ENCODE assay signal across 23 cellular contexts in the genomic region with DNA sequence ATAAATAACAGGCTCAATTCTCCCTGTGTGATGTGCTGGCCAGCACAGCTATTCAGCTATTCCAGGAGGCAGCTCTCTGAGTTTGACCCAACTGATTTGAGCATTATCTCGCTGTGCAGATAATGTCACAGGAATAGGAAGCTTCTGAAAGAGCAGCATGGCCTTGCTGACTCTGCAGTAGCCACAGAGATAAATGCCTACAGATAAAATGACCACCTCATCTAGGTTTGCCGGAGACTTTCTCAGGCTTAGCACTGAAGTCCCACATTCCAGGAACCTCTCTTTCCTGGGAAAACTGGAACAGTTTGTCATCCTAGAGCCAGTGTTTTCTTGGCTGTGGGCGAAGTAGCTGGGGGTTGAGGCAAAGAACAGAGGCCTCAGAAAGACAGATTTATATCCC.
A peak's percentile ranks its signal among the peaks of the same experiment; 100 is the strongest.
DNase-seq lines count a peak whose midpoint lies in the region; ATAC-seq and TF ChIP-seq lines count a peak whose summit lies in the region.
"Had no signal": no experiment of that assay in that cellular context is flagged by ENCODE, and none has a peak within 500 bp of the region (broad histone marks: within the 10 kb centered on the region; RNA-seq: fewer than 3 reads in every experiment).

No MANE protein-coding gene starts in this region.

- H3K4me1 ChIP-seq in GM23338 (ENCODE audit: insufficient read depth): 0 out of 2 replicates have a peak, but pooled peaks cover 3% of the 10 kb centered on the region
- H3K4me1 ChIP-seq: gastroesophageal sphincter had no signal

- no peaks in the 10 kb centered on the region for H3K79me2 ChIP-seq in GM23338 (replicated peaks; ENCODE audit: insufficient read depth)
- H3K79me2 ChIP-seq in neural cell (replicated peaks; ENCODE audit: insufficient read depth, low read length): no peaks in the 10 kb centered on the region

- H3K27ac ChIP-seq in GM23338 (ENCODE audit: low read depth) (no peak overlapping the region), neural cell (ENCODE audit: low read length) (no peak overlapping the region)
- H3K27ac ChIP-seq: C4-2B, gastroesophageal sphincter, KMS-11, neutrophil, thoracic aorta had no signal

- no peak for TF ChIP-seq CTCF in GM23338 (conservative IDR thresholded peaks at IDR 0.05; ENCODE audit: low read depth in 2 of 2)
- no peak for TF ChIP-seq CTCF in neural cell (IDR thresholded peaks at IDR 0.05; ENCODE audit: poor library complexity, severe bottlenecking)

- peaks cover 80% of the 10 kb centered on the region for H3K4me1 Mint-ChIP-seq in activated T-cell treated with anti-CD3 and anti-CD28 coated beads, Interleukin-2, amount 50 U/mL, for 24 hours (ENCODE audit: low read depth)
- H3K4me1 Mint-ChIP-seq in GM23338: peaks cover 5% of the 10 kb centered on the region; the same call in 1 of the 3 replicates
- H3K4me1 Mint-ChIP-seq in activated T-helper 2 cell treated with anti-CD3 and anti-CD28 coated beads, Interferon-gamma antibody, Interleukin-2, Interleukin-4, amounts not matched to agents 10 μg/mL and 5 μg/mL and 100 μg/mL, durations not matched to agents 14 hours and 24 hours and 36 hours (ENCODE audit: low read depth): peaks cover 51% of the 10 kb centered on the region

- no peak for TF ChIP-seq RAD21 in neural cell (conservative IDR thresholded peaks at IDR 0.05)

- no peak overlapping the region for H3K9ac ChIP-seq in neural cell (ENCODE audit: low read length)
- H3K9ac ChIP-seq: KMS-11 had no signal

- H3K36me3 ChIP-seq in GM23338 (ENCODE audit: insufficient read depth) (no peaks in the 10 kb centered on the region), neural cell (ENCODE audit: insufficient read depth, low read length) (no peaks in the 10 kb centered on the region)
- H3K36me3 ChIP-seq: gastroesophageal sphincter, neutrophil, spleen, thoracic aorta had no signal

- DNase-seq in activated T-cell treated with anti-CD3 and anti-CD28 coated beads, Interleukin-2, amount 50 U/mL, for 24 hours: no peak
- DNase-seq in activated T-cell treated with anti-CD3 and anti-CD28 coated beads for 4 hours: no peak
- DNase-seq in GM23338 (ENCODE audit: low spot score): peak; percentile 3
- no peak for DNase-seq in activated T-helper 2 cell treated with anti-CD3 and anti-CD28 coated beads, Interferon-gamma antibody, Interleukin-2, Interleukin-4, amounts not matched to agents 10 μg/mL and 5 μg/mL and 100 μg/mL, durations not matched to agents 14 hours and 24 hours and 36 hours (ENCODE audit: low spot score)
- DNase-seq in NCI-H2081 treated with DMSO at 0.1 percent for 48 hours (lab: John Stamatoyannopoulos, UW): no peak
- no peak for DNase-seq in GF-D8 (lab: John Stamatoyannopoulos, UW)
- DNase-seq: activated CD4-positive, alpha-beta T cell treated with anti-CD3 and anti-CD28 coated beads, Interleukin-2, amount 50 U/mL, for 4 hours; activated effector memory CD4-positive, alpha-beta T cell treated with anti-CD3 and anti-CD28 coated beads, Interleukin-2, amount 50 U/mL, for 16 hours; anterior cingulate cortex; cerebellar nuclear complex; effector CD4-positive, alpha-beta T cell; NCI-H1930; NCI-H446 treated with DMSO at 0.1 percent for 48 hours; spleen; stimulated activated CD8-positive, alpha-beta memory T cell treated with anti-CD3 and anti-CD28 coated beads, Interleukin-4, amount 100 ng/mL, for 48 hours; SW 1271 had no signal

- no peaks in the 10 kb centered on the region for H3K27me3 Mint-ChIP-seq in activated T-cell treated with anti-CD3 and anti-CD28 coated beads, Interleukin-2, amount 50 U/mL, for 24 hours
- no peaks in the 10 kb centered on the region for H3K27me3 Mint-ChIP-seq in GM23338 (ENCODE audit: insufficient read depth, low read depth, poor library complexity)
- no peaks in the 10 kb centered on the region for H3K27me3 Mint-ChIP-seq in activated T-helper 2 cell treated with anti-CD3 and anti-CD28 coated beads, Interferon-gamma antibody, Interleukin-2, Interleukin-4, amounts not matched to agents 10 μg/mL and 5 μg/mL and 100 μg/mL, durations not matched to agents 14 hours and 24 hours and 36 hours (ENCODE audit: low read depth)

- intact Hi-C loops in activated T-helper 2 cell treated with anti-CD3 and anti-CD28 coated beads, Interferon-gamma antibody, Interleukin-2, Interleukin-4, amounts not matched to agents 10 μg/mL and 5 μg/mL and 100 μg/mL, durations not matched to agents 14 hours and 24 hours and 36 hours (cut with micrococcal nuclease): no loop called here

- H3K4me3 ChIP-seq in GM23338 (no peak overlapping the region), neural cell (ENCODE audit: low read length) (no peak overlapping the region)
- H3K4me3 ChIP-seq: gastroesophageal sphincter, spleen, thoracic aorta had no signal

- ATAC-seq in GM23338 (no peak), HG03354 (IDR thresholded peaks at IDR 0.05; ENCODE audit: poor library complexity, severe bottlenecking, unreplicated experiment) (no peak)
- ATAC-seq: gastroesophageal sphincter had no signal

- H3K9me3 ChIP-seq in neural cell (ENCODE audit: low read length): no peaks in the 10 kb centered on the region
- H3K9me3 ChIP-seq: gastroesophageal sphincter, neutrophil, spleen, thoracic aorta had no signal

- H2AFZ ChIP-seq in GM23338 (no peak overlapping the region), neural cell (ENCODE audit: low read depth, low read length) (no peak overlapping the region)

- H3K9me2 ChIP-seq in GM23338 (ENCODE audit: insufficient read depth): 0 out of 2 replicates have a peak, but pooled peaks cover 3% of the 10 kb centered on the region
- H3K9me2 ChIP-seq in neural cell (ENCODE audit: insufficient read depth, low read length): no peaks in the 10 kb centered on the region

- H4K20me1 ChIP-seq in GM23338 (replicated peaks; ENCODE audit: insufficient read depth): no peaks in the 10 kb centered on the region
- no peaks in the 10 kb centered on the region for H4K20me1 ChIP-seq in neural cell (ENCODE audit: insufficient read depth)

- peaks cover 9% of the 10 kb centered on the region for H3K9me3 Mint-ChIP-seq in activated T-cell treated with anti-CD3 and anti-CD28 coated beads, Interleukin-2, amount 50 U/mL, for 24 hours
- H3K9me3 Mint-ChIP-seq in GM23338: no peaks in the 10 kb centered on the region; the same call in 2 of the 3 replicates
- H3K9me3 Mint-ChIP-seq in activated T-helper 2 cell treated with anti-CD3 and anti-CD28 coated beads, Interferon-gamma antibody, Interleukin-2, Interleukin-4, amounts not matched to agents 10 μg/mL and 5 μg/mL and 100 μg/mL, durations not matched to agents 14 hours and 24 hours and 36 hours: peaks cover 9% of the 10 kb centered on the region

- no peaks in the 10 kb centered on the region for H3F3A ChIP-seq in GM23338 (replicated peaks; ENCODE audit: low read depth)
- H3F3A ChIP-seq in neural cell (ENCODE audit: insufficient read depth, low read length, poor library complexity, severe bottlenecking): no peaks in the 10 kb centered on the region

- H3K4me2 ChIP-seq in GM23338: no peak overlapping the region
- H3K4me2 ChIP-seq in neural cell (ENCODE audit: low read length): no peak overlapping the region
- H3K4me2 ChIP-seq: KMS-11 had no signal

- H3K36me3 Mint-ChIP-seq in activated T-cell treated with anti-CD3 and anti-CD28 coated beads, Interleukin-2, amount 50 U/mL, for 24 hours (ENCODE audit: low read depth): peaks cover 75% of the 10 kb centered on the region
- H3K36me3 Mint-ChIP-seq in GM23338 (ENCODE audit: low read depth): no peaks in the 10 kb centered on the region
- H3K36me3 Mint-ChIP-seq in activated T-helper 2 cell treated with anti-CD3 and anti-CD28 coated beads, Interferon-gamma antibody, Interleukin-2, Interleukin-4, amounts not matched to agents 10 μg/mL and 5 μg/mL and 100 μg/mL, durations not matched to agents 14 hours and 24 hours and 36 hours (ENCODE audit: low read depth): peaks cover 17% of the 10 kb centered on the region

- peak overlapping the region; percentile 93 for H3K27ac Mint-ChIP-seq in activated T-cell treated with anti-CD3 and anti-CD28 coated beads, Interleukin-2, amount 50 U/mL, for 24 hours
- H3K27ac Mint-ChIP-seq in GM23338: 0 out of 2 replicates have a peak overlapping the region, but pooled peaks have one; percentile 25
- H3K27ac Mint-ChIP-seq in activated T-helper 2 cell treated with anti-CD3 and anti-CD28 coated beads, Interferon-gamma antibody, Interleukin-2, Interleukin-4, amounts not matched to agents 10 μg/mL and 5 μg/mL and 100 μg/mL, durations not matched to agents 14 hours and 24 hours and 36 hours: peak overlapping the region; percentile 60

- H3K4me3 Mint-ChIP-seq in activated T-cell treated with anti-CD3 and anti-CD28 coated beads, Interleukin-2, amount 50 U/mL, for 24 hours: peak overlapping the region; percentile 72
- no peak overlapping the region for H3K4me3 Mint-ChIP-seq in GM23338
- no peak overlapping the region for H3K4me3 Mint-ChIP-seq in activated T-helper 2 cell treated with anti-CD3 and anti-CD28 coated beads, Interferon-gamma antibody, Interleukin-2, Interleukin-4, amounts not matched to agents 10 μg/mL and 5 μg/mL and 100 μg/mL, durations not matched to agents 14 hours and 24 hours and 36 hours (ENCODE audit: low read depth)

- H3K27me3 ChIP-seq in GM23338 (ENCODE audit: insufficient read depth) (no peaks in the 10 kb centered on the region), neural cell (ENCODE audit: insufficient read depth, low read depth, low read length) (no peaks in the 10 kb centered on the region)
- H3K27me3 ChIP-seq: gastroesophageal sphincter, neutrophil, spleen had no signal

- TF ChIP-seq EP300 in neural cell (conservative IDR thresholded peaks at IDR 0.05; ENCODE audit: poor library complexity, severe bottlenecking): no peak

TF ChIP-seq in GM23338, 12 proteins besides CTCF, POLR2A, EP300 and RAD21 (continues in another document):
- no peak for TF ChIP-seq ZNF331 (CRISPR knock-in tag; IDR thresholded peaks at IDR 0.05; ENCODE audit: low read depth)
- TF ChIP-seq EZH2 (IDR thresholded peaks at IDR 0.05; ENCODE audit: low read depth, unreplicated experiment): no peak
- TF ChIP-seq NANOG (IDR thresholded peaks at IDR 0.05; ENCODE audit: borderline replicate concordance): no peak
- no peak for TF ChIP-seq EZH2phosphoT487 (IDR thresholded peaks at IDR 0.05; ENCODE audit: unreplicated experiment)

TF ChIP-seq in neural cell, 6 proteins besides CTCF, POLR2A, EP300 and RAD21 (continues in another document):
- TF ChIP-seq SMC3 (conservative IDR thresholded peaks at IDR 0.05; ENCODE audit: poor library complexity) (no peak), MXI1 (conservative IDR thresholded peaks at IDR 0.05; ENCODE audit: poor library complexity, severe bottlenecking) (no peak), EZH2 (IDR thresholded peaks at IDR 0.05; ENCODE audit: borderline replicate concordance, insufficient read depth, low read length, poor library complexity, severe bottlenecking) (no peak), POLR2AphosphoS5 (IDR thresholded peaks at IDR 0.05) (peak; percentile 37), TAF1 (IDR thresholded peaks at IDR 0.05; ENCODE audit: low read depth) (no peak)

Comparison
In these comparisons a context has a peak if more than half of its experiments do, and no peak if none do; other contexts are left out.
1. H3K27ac Mint-ChIP-seq: peak in every context shown above with its lines; median percentile 93 in activated T-cell treated with anti-CD3 and anti-CD28 coated beads, Interleukin-2, amount 50 U/mL, for 24 hours; 60 in activated T-helper 2 cell treated with anti-CD3 and anti-CD28 coated beads, Interferon-gamma antibody, Interleukin-2, Interleukin-4, amounts not matched to agents 10 μg/mL and 5 μg/mL and 100 μg/mL, durations not matched to agents 14 hours and 24 hours and 36 hours; 25 in GM23338.